16 cellular contexts compared by ENCODE assay signal in the genomic region with DNA sequence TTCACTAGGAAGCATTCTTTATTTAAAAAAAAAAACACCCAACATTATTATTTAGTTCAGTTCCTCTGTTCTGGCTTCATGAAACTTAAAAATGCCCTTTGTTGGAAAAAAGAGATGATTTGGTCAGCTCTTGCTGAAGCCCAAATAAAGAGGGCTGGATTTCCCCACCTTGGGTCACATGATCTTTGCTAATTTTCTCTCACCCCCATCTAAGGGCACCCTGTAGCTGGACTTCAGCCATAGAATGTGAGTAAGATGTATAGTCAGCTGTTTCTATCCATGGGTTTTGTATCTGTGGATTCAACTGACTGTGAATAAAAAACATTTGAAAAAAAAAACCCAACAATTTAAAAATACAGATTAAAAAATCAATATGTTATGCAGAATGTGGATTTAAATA.
"Had no signal": no experiment of that assay in that cellular context is flagged by ENCODE, and none has a peak within 500 bp of the region (broad histone marks: within the 10 kb centered on the region; RNA-seq: fewer than 3 reads in every experiment).

No MANE protein-coding gene starts in this region.

- ATAC-seq: naive thymus-derived CD4-positive, alpha-beta T cell; right cardiac atrium had no signal

- H3K79me2 ChIP-seq: hepatocyte had no signal

- H3K27ac ChIP-seq: coronary artery, dorsolateral prefrontal cortex, epithelial cell of prostate, esophagus muscularis mucosa, hepatocyte had no signal

- H3K9me3 ChIP-seq: esophagus muscularis mucosa had no signal

- H2AFZ ChIP-seq: hepatocyte had no signal

- H3K4me3 Mint-ChIP-seq: naive thymus-derived CD4-positive, alpha-beta T cell; nephron progenitor cell had no signal

- H3K4me2 ChIP-seq: hepatocyte had no signal

- H3K27me3 ChIP-seq: esophagus muscularis mucosa, hepatocyte had no signal

- DNase-seq: dorsolateral prefrontal cortex; effector memory CD4-positive, alpha-beta T cell; foreskin melanocyte; head of caudate nucleus; naive thymus-derived CD4-positive, alpha-beta T cell; nephron progenitor cell; right cardiac atrium; small intestine; stimulated activated CD4-positive, alpha-beta T cell treated with anti-CD3 and anti-CD28 coated beads, Interleukin-12 subunit alpha, Interleukin-12 subunit beta, amount 100 ng/mL, for 4 hours; stimulated activated CD4-positive, alpha-beta T cell treated with anti-CD3 and anti-CD28 coated beads, Interleukin-2, amount 100 ng/mL, for 48 hours; stimulated activated naive CD4-positive, alpha-beta T cell treated with Interleukin-2 at 50 U/mL for 16 hours; trophoblast cell had no signal

- H3K4me3 ChIP-seq: coronary artery, dorsolateral prefrontal cortex, esophagus muscularis mucosa, hepatocyte had no signal

- H3K4me1 ChIP-seq: esophagus muscularis mucosa had no signal

- H3K36me3 ChIP-seq: esophagus muscularis mucosa had no signal

- FAIRE-seq: small intestine had no signal

- H3K27ac Mint-ChIP-seq: naive thymus-derived CD4-positive, alpha-beta T cell; nephron progenitor cell had no signal
